ENCODE assay signal across 17 cellular contexts in the genomic region with DNA sequence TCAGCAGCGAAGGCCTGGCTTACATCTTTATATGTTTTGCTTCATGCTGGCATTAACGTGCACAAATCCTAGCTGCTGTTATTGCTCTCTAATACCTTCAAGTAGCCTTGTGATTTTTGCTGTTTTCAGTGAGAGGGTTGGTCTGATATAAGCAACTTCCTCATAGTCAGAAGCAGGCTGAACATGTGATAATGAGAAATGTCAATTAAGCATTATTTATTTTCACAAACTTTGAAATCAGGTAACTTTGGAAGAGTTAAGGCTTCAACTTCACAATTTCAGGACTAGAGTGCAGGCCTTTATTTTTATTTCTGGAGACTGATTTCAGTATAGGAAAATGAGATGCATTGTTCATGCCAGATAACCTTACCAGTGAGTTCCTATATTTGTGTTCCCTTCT.
DNase-seq lines count a peak whose midpoint lies in the region; ATAC-seq and TF ChIP-seq lines count a peak whose summit lies in the region.
"Had no signal": no experiment of that assay in that cellular context is flagged by ENCODE, and none has a peak within 500 bp of the region (broad histone marks: within the 10 kb centered on the region; RNA-seq: fewer than 3 reads in every experiment).

No MANE protein-coding gene starts in this region.

- TF ChIP-seq CTCF in DND-41 (IDR thresholded peaks at IDR 0.05; ENCODE audit: borderline replicate concordance, extremely low read depth, low read length, poor library complexity, severe bottlenecking) (no peak), OCI-LY1 (IDR thresholded peaks at IDR 0.05; ENCODE audit: low read length) (no peak), esophagus muscularis mucosa (IDR thresholded peaks at IDR 0.05) (no peak), thoracic aorta (IDR thresholded peaks at IDR 0.05) (no peak)
- no peak for TF ChIP-seq CTCF in CD8-positive, alpha-beta T cell (IDR thresholded peaks at IDR 0.05)

- H2AFZ ChIP-seq in DND-41 (ENCODE audit: low read depth, low read length): peak overlapping the region; percentile 61; the same call in 1 of the 2 replicates
- H2AFZ ChIP-seq in OCI-LY1 (ENCODE audit: low read length): 0 out of 2 replicates have a peak overlapping the region, but pooled peaks have one; percentile 87
- H2AFZ ChIP-seq: GM23248 had no signal

- no peak overlapping the region for H3K4me3 Mint-ChIP-seq in CD8-positive, alpha-beta T cell
- H3K4me3 Mint-ChIP-seq: CD4-positive, alpha-beta memory T cell had no signal

- POLR2A ChIA-PET in CD8-positive, alpha-beta T cell (lab: Charles Lee): no interaction called here

- H3K27ac Mint-ChIP-seq in CD8-positive, alpha-beta T cell: no peak overlapping the region
- H3K27ac Mint-ChIP-seq: CD4-positive, alpha-beta memory T cell had no signal

- intact Hi-C loops in esophagus muscularis mucosa (cut with DNase I): no loop called here
- intact Hi-C loops in CD8-positive, alpha-beta T cell (cut with DNase I, micrococcal nuclease): no loop called here

- H3K9me2 ChIP-seq in OCI-LY1 (ENCODE audit: low read depth, low read length): no peaks in the 10 kb centered on the region

- DNase-seq in DND-41 (no peak), esophagus muscularis mucosa (ENCODE audit: extremely low spot score) (no peak), thoracic aorta (ENCODE audit: low spot score) (no peak), NCI-H2171 (lab: John Stamatoyannopoulos, UW) (no peak), NCI-H187 treated with DMSO at 0.1 percent for 48 hours (lab: John Stamatoyannopoulos, UW) (no peak)
- no peak for DNase-seq in CD8-positive, alpha-beta T cell
- DNase-seq: AML-193; Calu3; CD4-positive, alpha-beta memory T cell; DMS79 treated with DMSO at 0.1 percent for 48 hours; EL; GM23248; KBM-7 had no signal

- H3K9me3 Mint-ChIP-seq in CD8-positive, alpha-beta T cell: no peaks in the 10 kb centered on the region

- no peaks in the 10 kb centered on the region for H3K36me3 Mint-ChIP-seq in CD8-positive, alpha-beta T cell
- H3K36me3 Mint-ChIP-seq: CD4-positive, alpha-beta memory T cell had no signal

- H3K9ac ChIP-seq in DND-41 (ENCODE audit: low read depth, low read length) (no peak overlapping the region), OCI-LY1 (ENCODE audit: low read length) (no peak overlapping the region)
- H3K9ac ChIP-seq: GM23248 had no signal

- H3K4me2 ChIP-seq in DND-41 (ENCODE audit: insufficient read depth, low read length): no peak overlapping the region
- H3K4me2 ChIP-seq in OCI-LY1 (ENCODE audit: low read length): no peak overlapping the region

- H3K4me3 ChIP-seq in DND-41 (ENCODE audit: low read depth in 1 of 2, low read length in 2 of 2) (no peak overlapping the region), OCI-LY1 (ENCODE audit: low read depth, low read length, poor library complexity, severe bottlenecking) (no peak overlapping the region), esophagus muscularis mucosa (no peak overlapping the region), thoracic aorta (no peak overlapping the region)
- no peak overlapping the region for H3K4me3 ChIP-seq in CD8-positive, alpha-beta T cell (ENCODE audit: low read depth, low read length)
- H3K4me3 ChIP-seq: GM12878, GM23248, HAP-1 had no signal

- CTCF ChIA-PET in CD8-positive, alpha-beta T cell (lab: Charles Lee): no interaction called here

- no peaks in the 10 kb centered on the region for H3K4me1 Mint-ChIP-seq in CD8-positive, alpha-beta T cell (ENCODE audit: low read depth)
- H3K4me1 Mint-ChIP-seq: CD4-positive, alpha-beta memory T cell had no signal

- H3K4me1 ChIP-seq in DND-41 (ENCODE audit: insufficient read depth, low read length) (no peaks in the 10 kb centered on the region), OCI-LY1 (ENCODE audit: insufficient read depth, low read length, severe bottlenecking) (no peaks in the 10 kb centered on the region), esophagus muscularis mucosa (peaks cover 8 to 60% (median 34%) of the 10 kb centered on the region in 4 donors), thoracic aorta (ENCODE audit: control insufficient read depth in 1 of 2, low read depth in 2 of 2) (peaks cover 36 to 71% of the 10 kb centered on the region in 2 donors)
- H3K4me1 ChIP-seq in CD8-positive, alpha-beta T cell (ENCODE audit: insufficient read depth, low read length): no peaks in the 10 kb centered on the region
- H3K4me1 ChIP-seq: HAP-1 had no signal

- H3K27ac ChIP-seq in DND-41 (ENCODE audit: low read length) (no peak overlapping the region; the same call in 1 of the 2 replicates), OCI-LY1 (ENCODE audit: low read depth, low read length, poor library complexity, severe bottlenecking) (no peak overlapping the region), esophagus muscularis mucosa (replicated peaks in 1 of 4) (peak overlapping the region in 3 of 4 donors; percentile 10 to 47 (median 28)), thoracic aorta (peak overlapping the region; percentile 56 to 66)
- H3K27ac ChIP-seq in CD8-positive, alpha-beta T cell (ENCODE audit: low read depth, low read length): no peak overlapping the region
- H3K27ac ChIP-seq: C4-2B, GM23248 had no signal

- H3K27me3 Mint-ChIP-seq in CD8-positive, alpha-beta T cell (ENCODE audit: low read depth): peaks cover 2% of the 10 kb centered on the region

- WGBS in esophagus muscularis mucosa: 65% methylated on average over 2 of the region's 2 CpGs

- H3K79me2 ChIP-seq in DND-41 (ENCODE audit: insufficient read depth, low read length): no peaks in the 10 kb centered on the region
- no peaks in the 10 kb centered on the region for H3K79me2 ChIP-seq in OCI-LY1 (ENCODE audit: insufficient read depth, low read length)

- H3F3A ChIP-seq in OCI-LY1 (ENCODE audit: insufficient read depth, low read length): no peaks in the 10 kb centered on the region

- H3K9me3 ChIP-seq in DND-41 (ENCODE audit: insufficient read depth, low read length, severe bottlenecking) (no peaks in the 10 kb centered on the region), OCI-LY1 (ENCODE audit: low read length) (no peaks in the 10 kb centered on the region), esophagus muscularis mucosa (no peaks in the 10 kb centered on the region), thoracic aorta (no peaks in the 10 kb centered on the region)
- H3K9me3 ChIP-seq in CD8-positive, alpha-beta T cell (ENCODE audit: low read length): no peaks in the 10 kb centered on the region

- no peak for TF ChIP-seq EP300 in esophagus muscularis mucosa (IDR thresholded peaks at IDR 0.05)

- H4K20me1 ChIP-seq in DND-41 (ENCODE audit: insufficient read depth, low read length): no peaks in the 10 kb centered on the region
- H4K20me1 ChIP-seq in OCI-LY1 (ENCODE audit: insufficient read depth, low read length): no peaks in the 10 kb centered on the region

- ATAC-seq in DND-41 (ENCODE audit: insufficient read depth, low read depth) (no peak), thoracic aorta (ENCODE audit: insufficient number of reproducible peaks, low FRiP score, low read depth) (no peak)
- no peak for ATAC-seq in CD8-positive, alpha-beta T cell
- ATAC-seq: GM12878 had no signal

- TF ChIP-seq POLR2A in esophagus muscularis mucosa (IDR thresholded peaks at IDR 0.05; ENCODE audit: low read depth): no peak

- H3K36me3 ChIP-seq in DND-41 (ENCODE audit: insufficient read depth, low read length) (no peaks in the 10 kb centered on the region), OCI-LY1 (ENCODE audit: insufficient read depth, low read length) (no peaks in the 10 kb centered on the region), esophagus muscularis mucosa (no peaks in the 10 kb centered on the region), thoracic aorta (no peaks in the 10 kb centered on the region)
- H3K36me3 ChIP-seq in CD8-positive, alpha-beta T cell (ENCODE audit: insufficient read depth, low read length): no peaks in the 10 kb centered on the region
- H3K36me3 ChIP-seq: HAP-1 had no signal

- H3K27me3 ChIP-seq in DND-41 (ENCODE audit: insufficient read depth, low read length, poor library complexity) (no peaks in the 10 kb centered on the region), OCI-LY1 (ENCODE audit: insufficient read depth, low read length) (no peaks in the 10 kb centered on the region; the same call in 1 of the 2 replicates), esophagus muscularis mucosa (no peaks in the 10 kb centered on the region), thoracic aorta (replicated peaks; ENCODE audit: insufficient read depth) (no peaks in the 10 kb centered on the region)
- H3K27me3 ChIP-seq in CD8-positive, alpha-beta T cell (ENCODE audit: insufficient read depth, low read length): no peaks in the 10 kb centered on the region

Comparison
In these comparisons a context has a peak if more than half of its experiments do, and no peak if none do; other contexts are left out.
1. H3K27ac ChIP-seq: peak in esophagus muscularis mucosa (3 of 4) and thoracic aorta (2 of 2); none in DND-41 (single experiment), OCI-LY1 (single experiment) and CD8-positive, alpha-beta T cell (single experiment).